3 cellular contexts compared by ENCODE assay signal in the genomic region with DNA sequence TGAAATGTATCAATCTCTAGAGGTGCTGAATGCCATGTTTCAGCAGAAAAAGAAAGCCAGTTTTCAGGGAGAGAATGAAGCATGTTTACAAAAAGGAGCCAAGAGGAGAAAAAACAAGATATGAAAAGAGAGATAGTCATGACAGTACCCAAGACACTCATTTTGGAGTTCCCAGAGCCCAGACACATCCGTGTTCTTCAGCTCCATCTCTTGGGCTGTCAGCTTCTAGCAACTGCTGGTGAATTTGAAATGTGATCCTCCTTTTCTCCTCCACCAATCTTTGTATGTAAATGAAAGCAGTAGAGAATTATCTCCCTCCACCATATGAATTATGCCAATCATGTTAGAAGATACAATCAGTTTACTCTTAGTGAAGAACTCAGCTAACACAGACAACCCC.
TF ChIP-seq lines count a peak whose summit lies in the region.

No MANE protein-coding gene starts in this region.

TF ChIP-seq in SK-N-SH, 30 proteins besides CTCF, POLR2A, EP300 and RAD21 (continued from another document):
- TF ChIP-seq, protein P1, sequence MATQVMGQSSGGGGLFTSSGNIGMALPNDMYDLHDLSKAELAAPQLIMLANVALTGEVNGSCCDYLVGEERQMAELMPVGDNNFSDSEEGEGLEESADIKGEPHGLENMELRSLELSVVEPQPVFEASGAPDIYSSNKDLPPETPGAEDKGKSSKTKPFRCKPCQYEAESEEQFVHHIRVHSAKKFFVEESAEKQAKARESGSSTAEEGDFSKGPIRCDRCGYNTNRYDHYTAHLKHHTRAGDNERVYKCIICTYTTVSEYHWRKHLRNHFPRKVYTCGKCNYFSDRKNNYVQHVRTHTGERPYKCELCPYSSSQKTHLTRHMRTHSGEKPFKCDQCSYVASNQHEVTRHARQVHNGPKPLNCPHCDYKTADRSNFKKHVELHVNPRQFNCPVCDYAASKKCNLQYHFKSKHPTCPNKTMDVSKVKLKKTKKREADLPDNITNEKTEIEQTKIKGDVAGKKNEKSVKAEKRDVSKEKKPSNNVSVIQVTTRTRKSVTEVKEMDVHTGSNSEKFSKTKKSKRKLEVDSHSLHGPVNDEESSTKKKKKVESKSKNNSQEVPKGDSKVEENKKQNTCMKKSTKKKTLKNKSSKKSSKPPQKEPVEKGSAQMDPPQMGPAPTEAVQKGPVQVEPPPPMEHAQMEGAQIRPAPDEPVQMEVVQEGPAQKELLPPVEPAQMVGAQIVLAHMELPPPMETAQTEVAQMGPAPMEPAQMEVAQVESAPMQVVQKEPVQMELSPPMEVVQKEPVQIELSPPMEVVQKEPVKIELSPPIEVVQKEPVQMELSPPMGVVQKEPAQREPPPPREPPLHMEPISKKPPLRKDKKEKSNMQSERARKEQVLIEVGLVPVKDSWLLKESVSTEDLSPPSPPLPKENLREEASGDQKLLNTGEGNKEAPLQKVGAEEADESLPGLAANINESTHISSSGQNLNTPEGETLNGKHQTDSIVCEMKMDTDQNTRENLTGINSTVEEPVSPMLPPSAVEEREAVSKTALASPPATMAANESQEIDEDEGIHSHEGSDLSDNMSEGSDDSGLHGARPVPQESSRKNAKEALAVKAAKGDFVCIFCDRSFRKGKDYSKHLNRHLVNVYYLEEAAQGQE (IDR thresholded peaks at IDR 0.05; ENCODE audit: low read depth, low read length): no peak
- TF ChIP-seq TAF1 (IDR thresholded peaks at IDR 0.05; ENCODE audit: borderline replicate concordance, low read depth, low read length): no peak
- TF ChIP-seq, protein P2, sequence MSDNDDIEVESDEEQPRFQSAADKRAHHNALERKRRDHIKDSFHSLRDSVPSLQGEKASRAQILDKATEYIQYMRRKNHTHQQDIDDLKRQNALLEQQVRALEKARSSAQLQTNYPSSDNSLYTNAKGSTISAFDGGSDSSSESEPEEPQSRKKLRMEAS (IDR thresholded peaks at IDR 0.05; ENCODE audit: low read depth): no peak
- TF ChIP-seq, protein P3, sequence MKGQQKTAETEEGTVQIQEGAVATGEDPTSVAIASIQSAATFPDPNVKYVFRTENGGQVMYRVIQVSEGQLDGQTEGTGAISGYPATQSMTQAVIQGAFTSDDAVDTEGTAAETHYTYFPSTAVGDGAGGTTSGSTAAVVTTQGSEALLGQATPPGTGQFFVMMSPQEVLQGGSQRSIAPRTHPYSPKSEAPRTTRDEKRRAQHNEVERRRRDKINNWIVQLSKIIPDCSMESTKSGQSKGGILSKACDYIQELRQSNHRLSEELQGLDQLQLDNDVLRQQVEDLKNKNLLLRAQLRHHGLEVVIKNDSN (IDR thresholded peaks at IDR 0.05; ENCODE audit: borderline replicate concordance, low read depth): no peak
- TF ChIP-seq EZH2phosphoT487 (IDR thresholded peaks at IDR 0.05; ENCODE audit: borderline replicate concordance, low read depth): no peak

TF ChIP-seq in SK-N-SH treated with all-trans-retinoic acid at 6 μM for 48 hours, 23 proteins besides CTCF, POLR2A, EP300 and RAD21 (continued from another document):
- TF ChIP-seq TOX (CRISPR knock-in tag; IDR thresholded peaks at IDR 0.05; ENCODE audit: borderline replicate concordance): no peak
- no peak for TF ChIP-seq GLIS3 (CRISPR knock-in tag; IDR thresholded peaks at IDR 0.05)
- TF ChIP-seq, protein P4, sequence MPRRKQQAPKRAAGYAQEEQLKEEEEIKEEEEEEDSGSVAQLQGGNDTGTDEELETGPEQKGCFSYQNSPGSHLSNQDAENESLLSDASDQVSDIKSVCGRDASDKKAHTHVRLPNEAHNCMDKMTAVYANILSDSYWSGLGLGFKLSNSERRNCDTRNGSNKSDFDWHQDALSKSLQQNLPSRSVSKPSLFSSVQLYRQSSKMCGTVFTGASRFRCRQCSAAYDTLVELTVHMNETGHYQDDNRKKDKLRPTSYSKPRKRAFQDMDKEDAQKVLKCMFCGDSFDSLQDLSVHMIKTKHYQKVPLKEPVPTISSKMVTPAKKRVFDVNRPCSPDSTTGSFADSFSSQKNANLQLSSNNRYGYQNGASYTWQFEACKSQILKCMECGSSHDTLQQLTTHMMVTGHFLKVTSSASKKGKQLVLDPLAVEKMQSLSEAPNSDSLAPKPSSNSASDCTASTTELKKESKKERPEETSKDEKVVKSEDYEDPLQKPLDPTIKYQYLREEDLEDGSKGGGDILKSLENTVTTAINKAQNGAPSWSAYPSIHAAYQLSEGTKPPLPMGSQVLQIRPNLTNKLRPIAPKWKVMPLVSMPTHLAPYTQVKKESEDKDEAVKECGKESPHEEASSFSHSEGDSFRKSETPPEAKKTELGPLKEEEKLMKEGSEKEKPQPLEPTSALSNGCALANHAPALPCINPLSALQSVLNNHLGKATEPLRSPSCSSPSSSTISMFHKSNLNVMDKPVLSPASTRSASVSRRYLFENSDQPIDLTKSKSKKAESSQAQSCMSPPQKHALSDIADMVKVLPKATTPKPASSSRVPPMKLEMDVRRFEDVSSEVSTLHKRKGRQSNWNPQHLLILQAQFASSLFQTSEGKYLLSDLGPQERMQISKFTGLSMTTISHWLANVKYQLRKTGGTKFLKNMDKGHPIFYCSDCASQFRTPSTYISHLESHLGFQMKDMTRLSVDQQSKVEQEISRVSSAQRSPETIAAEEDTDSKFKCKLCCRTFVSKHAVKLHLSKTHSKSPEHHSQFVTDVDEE (CRISPR knock-in tag; IDR thresholded peaks at IDR 0.05): no peak
- no peak for TF ChIP-seq OSR1 (CRISPR knock-in tag; IDR thresholded peaks at IDR 0.05)
- TF ChIP-seq TCF4 (CRISPR knock-in tag; IDR thresholded peaks at IDR 0.05; ENCODE audit: borderline replicate concordance): no peak
- TF ChIP-seq PPARA (CRISPR knock-in tag; IDR thresholded peaks at IDR 0.05; ENCODE audit: borderline replicate concordance): no peak
- no peak for TF ChIP-seq ZFP30 (CRISPR knock-in tag; IDR thresholded peaks at IDR 0.05)
- TF ChIP-seq, protein P5, sequence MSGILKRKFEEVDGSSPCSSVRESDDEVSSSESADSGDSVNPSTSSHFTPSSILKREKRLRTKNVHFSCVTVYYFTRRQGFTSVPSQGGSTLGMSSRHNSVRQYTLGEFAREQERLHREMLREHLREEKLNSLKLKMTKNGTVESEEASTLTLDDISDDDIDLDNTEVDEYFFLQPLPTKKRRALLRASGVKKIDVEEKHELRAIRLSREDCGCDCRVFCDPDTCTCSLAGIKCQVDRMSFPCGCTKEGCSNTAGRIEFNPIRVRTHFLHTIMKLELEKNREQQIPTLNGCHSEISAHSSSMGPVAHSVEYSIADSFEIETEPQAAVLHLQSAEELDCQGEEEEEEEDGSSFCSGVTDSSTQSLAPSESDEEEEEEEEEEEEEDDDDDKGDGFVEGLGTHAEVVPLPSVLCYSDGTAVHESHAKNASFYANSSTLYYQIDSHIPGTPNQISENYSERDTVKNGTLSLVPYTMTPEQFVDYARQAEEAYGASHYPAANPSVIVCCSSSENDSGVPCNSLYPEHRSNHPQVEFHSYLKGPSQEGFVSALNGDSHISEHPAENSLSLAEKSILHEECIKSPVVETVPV (CRISPR knock-in tag; IDR thresholded peaks at IDR 0.05): no peak
- TF ChIP-seq ZC3H10 (CRISPR knock-in tag; IDR thresholded peaks at IDR 0.05): no peak
- TF ChIP-seq ISL1 (CRISPR knock-in tag; IDR thresholded peaks at IDR 0.05): no peak
- no peak for TF ChIP-seq BACH2 (CRISPR knock-in tag; IDR thresholded peaks at IDR 0.05; ENCODE audit: borderline replicate concordance)
- TF ChIP-seq CSDC2 (CRISPR knock-in tag; IDR thresholded peaks at IDR 0.05): no peak
- TF ChIP-seq, protein P6, sequence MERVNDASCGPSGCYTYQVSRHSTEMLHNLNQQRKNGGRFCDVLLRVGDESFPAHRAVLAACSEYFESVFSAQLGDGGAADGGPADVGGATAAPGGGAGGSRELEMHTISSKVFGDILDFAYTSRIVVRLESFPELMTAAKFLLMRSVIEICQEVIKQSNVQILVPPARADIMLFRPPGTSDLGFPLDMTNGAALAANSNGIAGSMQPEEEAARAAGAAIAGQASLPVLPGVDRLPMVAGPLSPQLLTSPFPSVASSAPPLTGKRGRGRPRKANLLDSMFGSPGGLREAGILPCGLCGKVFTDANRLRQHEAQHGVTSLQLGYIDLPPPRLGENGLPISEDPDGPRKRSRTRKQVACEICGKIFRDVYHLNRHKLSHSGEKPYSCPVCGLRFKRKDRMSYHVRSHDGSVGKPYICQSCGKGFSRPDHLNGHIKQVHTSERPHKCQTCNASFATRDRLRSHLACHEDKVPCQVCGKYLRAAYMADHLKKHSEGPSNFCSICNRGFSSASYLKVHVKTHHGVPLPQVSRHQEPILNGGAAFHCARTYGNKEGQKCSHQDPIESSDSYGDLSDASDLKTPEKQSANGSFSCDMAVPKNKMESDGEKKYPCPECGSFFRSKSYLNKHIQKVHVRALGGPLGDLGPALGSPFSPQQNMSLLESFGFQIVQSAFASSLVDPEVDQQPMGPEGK (CRISPR knock-in tag; IDR thresholded peaks at IDR 0.05; ENCODE audit: borderline replicate concordance): no peak

TF ChIP-seq in GM12878, 131 proteins besides CTCF, POLR2A, EP300 and RAD21 (continued from another document):
- TF ChIP-seq, protein P7, sequence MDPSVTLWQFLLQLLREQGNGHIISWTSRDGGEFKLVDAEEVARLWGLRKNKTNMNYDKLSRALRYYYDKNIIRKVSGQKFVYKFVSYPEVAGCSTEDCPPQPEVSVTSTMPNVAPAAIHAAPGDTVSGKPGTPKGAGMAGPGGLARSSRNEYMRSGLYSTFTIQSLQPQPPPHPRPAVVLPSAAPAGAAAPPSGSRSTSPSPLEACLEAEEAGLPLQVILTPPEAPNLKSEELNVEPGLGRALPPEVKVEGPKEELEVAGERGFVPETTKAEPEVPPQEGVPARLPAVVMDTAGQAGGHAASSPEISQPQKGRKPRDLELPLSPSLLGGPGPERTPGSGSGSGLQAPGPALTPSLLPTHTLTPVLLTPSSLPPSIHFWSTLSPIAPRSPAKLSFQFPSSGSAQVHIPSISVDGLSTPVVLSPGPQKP (IDR thresholded peaks at IDR 0.05; ENCODE audit: low read depth, low read length): no peak
- TF ChIP-seq NR2C1 (IDR thresholded peaks at IDR 0.05): no peak
- TF ChIP-seq BHLHE40 (IDR thresholded peaks at IDR 0.05; ENCODE audit: borderline replicate concordance in 1 of 2, low read depth in 2 of 2, low read length in 1 of 2): no peak
- TF ChIP-seq, protein P8, sequence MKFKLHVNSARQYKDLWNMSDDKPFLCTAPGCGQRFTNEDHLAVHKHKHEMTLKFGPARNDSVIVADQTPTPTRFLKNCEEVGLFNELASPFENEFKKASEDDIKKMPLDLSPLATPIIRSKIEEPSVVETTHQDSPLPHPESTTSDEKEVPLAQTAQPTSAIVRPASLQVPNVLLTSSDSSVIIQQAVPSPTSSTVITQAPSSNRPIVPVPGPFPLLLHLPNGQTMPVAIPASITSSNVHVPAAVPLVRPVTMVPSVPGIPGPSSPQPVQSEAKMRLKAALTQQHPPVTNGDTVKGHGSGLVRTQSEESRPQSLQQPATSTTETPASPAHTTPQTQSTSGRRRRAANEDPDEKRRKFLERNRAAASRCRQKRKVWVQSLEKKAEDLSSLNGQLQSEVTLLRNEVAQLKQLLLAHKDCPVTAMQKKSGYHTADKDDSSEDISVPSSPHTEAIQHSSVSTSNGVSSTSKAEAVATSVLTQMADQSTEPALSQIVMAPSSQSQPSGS (IDR thresholded peaks at IDR 0.05; ENCODE audit: low read length): no peak
- no peak for TF ChIP-seq TCF12 (IDR thresholded peaks at IDR 0.05; ENCODE audit: low read depth, low read length)
- TF ChIP-seq, protein P9, sequence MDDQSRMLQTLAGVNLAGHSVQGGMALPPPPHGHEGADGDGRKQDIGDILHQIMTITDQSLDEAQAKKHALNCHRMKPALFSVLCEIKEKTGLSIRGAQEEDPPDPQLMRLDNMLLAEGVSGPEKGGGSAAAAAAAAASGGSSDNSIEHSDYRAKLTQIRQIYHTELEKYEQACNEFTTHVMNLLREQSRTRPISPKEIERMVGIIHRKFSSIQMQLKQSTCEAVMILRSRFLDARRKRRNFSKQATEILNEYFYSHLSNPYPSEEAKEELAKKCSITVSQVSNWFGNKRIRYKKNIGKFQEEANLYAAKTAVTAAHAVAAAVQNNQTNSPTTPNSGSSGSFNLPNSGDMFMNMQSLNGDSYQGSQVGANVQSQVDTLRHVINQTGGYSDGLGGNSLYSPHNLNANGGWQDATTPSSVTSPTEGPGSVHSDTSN (IDR thresholded peaks at IDR 0.05; ENCODE audit: insufficient replicate concordance, low read depth, low read length): no peak
- TF ChIP-seq KLF5 (IDR thresholded peaks at IDR 0.05; ENCODE audit: partially characterized antibody): no peak
- no peak for TF ChIP-seq CHD2 (IDR thresholded peaks at IDR 0.05; ENCODE audit: borderline replicate concordance, low read depth, low read length)
- no peak for TF ChIP-seq STAT1 (conservative IDR thresholded peaks at IDR 0.05)
- no peak for TF ChIP-seq CBFB (IDR thresholded peaks at IDR 0.05; ENCODE audit: low read depth)
- no peak for TF ChIP-seq ASH2L (IDR thresholded peaks at IDR 0.05; ENCODE audit: borderline replicate concordance, low read depth)
- no peak for TF ChIP-seq TCF3 (IDR thresholded peaks at IDR 0.05; ENCODE audit: borderline replicate concordance, insufficient read depth, low read depth, low read length)
- no peak for TF ChIP-seq SUPT20H (IDR thresholded peaks at IDR 0.05; ENCODE audit: borderline replicate concordance, control insufficient read depth, low read depth, low read length)
- TF ChIP-seq BRCA1 (IDR thresholded peaks at IDR 0.05; ENCODE audit: low read depth, low read length): no peak
- TF ChIP-seq STAT3 (IDR thresholded peaks at IDR 0.05; ENCODE audit: low read depth, low read length): no peak
- no peak for TF ChIP-seq SP1 (IDR thresholded peaks at IDR 0.05; ENCODE audit: low read depth, low read length)
- TF ChIP-seq CREM (IDR thresholded peaks at IDR 0.05; ENCODE audit: low read depth): no peak
